ENCODE assay signal across 8 cellular contexts in genomic region chr17:78144146-78144719, GRCh38. TPM values are rescaled to one million over a fixed set of nuclear protein-coding genes. Genes with fewer than 3 reads are reported as not detected.
DNase-seq lines count a peak whose midpoint lies in the region; ATAC-seq and TF ChIP-seq lines count a peak whose summit lies in the region.

No MANE protein-coding gene starts in this region.

- no peaks in the 10 kb centered on the region for H3K36me3 ChIP-seq in hepatocyte (replicated peaks; ENCODE audit: insufficient read depth, low read depth)

- ATAC-seq in activated naive CD8-positive, alpha-beta T cell treated with anti-CD3 and anti-CD28 coated beads, Interleukin-2, amount 10 ng/mL, durations not matched to agents 7 days and 5 days (ENCODE audit: low read depth): no peak
- no peak for ATAC-seq in stimulated activated memory B cell treated with anti-CD40 and anti-IgM and Interleukin-4, amounts not matched to agents 10 μg/mL and 1 μg/mL and 100 μg/mL, for 72 hours
- no peak for ATAC-seq in GM21360 (IDR thresholded peaks at IDR 0.05; ENCODE audit: unreplicated experiment)
- ATAC-seq in activated T-cell treated with anti-CD3 and anti-CD28 coated beads, Interleukin-2, amount 50 U/mL, for 4 hours: no peak

- 81% methylated on average over 11 of the region's 11 CpGs for WGBS in hepatocyte (ENCODE audit: low lambda C conversion rate, missing lambda C conversion rate)

- H3K27me3 ChIP-seq in hepatocyte: no peaks in the 10 kb centered on the region

- peaks cover 22% of the 10 kb centered on the region for H3K4me1 ChIP-seq in hepatocyte (ENCODE audit: insufficient read depth)

- POLR2A ChIA-PET in activated naive CD8-positive, alpha-beta T cell treated with anti-CD3 and anti-CD28 coated beads, Interleukin-2, amount 10 ng/mL, durations not matched to agents 7 days and 5 days (lab: Charles Lee): interaction anchor here (1.0 to 14.8 kb wide), 4 partner anchors 10 to 25 kb away, joined by 3 to 380 read pairs (median 8); partner anchors contain the start of genes TMC6 and TMC8

- H3K9me2 ChIP-seq in hepatocyte (replicated peaks; ENCODE audit: insufficient read depth): no peaks in the 10 kb centered on the region

- DNase-seq in Ammon's horn (ENCODE audit: low spot score): peak; percentile 89
- peak; percentile 90 for DNase-seq in HT-29 (ENCODE audit: low spot score)
- no peak for DNase-seq in activated naive CD8-positive, alpha-beta T cell treated with anti-CD3 and anti-CD28 coated beads, Interleukin-2, amount 10 ng/mL, durations not matched to agents 7 days and 5 days
- peak; percentile 80 for DNase-seq in hepatocyte (ENCODE audit: low spot score)
- no peak for DNase-seq in effector CD4-positive, alpha-beta T cell
- no peak for DNase-seq in activated T-cell treated with anti-CD3 and anti-CD28 coated beads, Interleukin-2, amount 50 U/mL, for 4 hours

- H2AFZ ChIP-seq in hepatocyte: no peak overlapping the region

- no peaks in the 10 kb centered on the region for H3K27me3 Mint-ChIP-seq in activated naive CD8-positive, alpha-beta T cell treated with anti-CD3 and anti-CD28 coated beads, Interleukin-2, amount 10 ng/mL, durations not matched to agents 7 days and 5 days
- no peaks in the 10 kb centered on the region for H3K27me3 Mint-ChIP-seq in stimulated activated memory B cell treated with anti-CD40 and anti-IgM and Interleukin-4, amounts not matched to agents 10 μg/mL and 1 μg/mL and 100 μg/mL, for 72 hours
- H3K27me3 Mint-ChIP-seq in activated T-cell treated with anti-CD3 and anti-CD28 coated beads, Interleukin-2, amount 50 U/mL, for 4 hours (ENCODE audit: low read depth): no peaks in the 10 kb centered on the region

- no peaks in the 10 kb centered on the region for H3K9me3 Mint-ChIP-seq in activated naive CD8-positive, alpha-beta T cell treated with anti-CD3 and anti-CD28 coated beads, Interleukin-2, amount 10 ng/mL, durations not matched to agents 7 days and 5 days
- H3K9me3 Mint-ChIP-seq in stimulated activated memory B cell treated with anti-CD40 and anti-IgM and Interleukin-4, amounts not matched to agents 10 μg/mL and 1 μg/mL and 100 μg/mL, for 72 hours: peaks cover 5% of the 10 kb centered on the region
- no peaks in the 10 kb centered on the region for H3K9me3 Mint-ChIP-seq in activated T-cell treated with anti-CD3 and anti-CD28 coated beads, Interleukin-2, amount 50 U/mL, for 4 hours

- H3K4me1 Mint-ChIP-seq in activated naive CD8-positive, alpha-beta T cell treated with anti-CD3 and anti-CD28 coated beads, Interleukin-2, amount 10 ng/mL, durations not matched to agents 7 days and 5 days: peaks cover 24% of the 10 kb centered on the region
- H3K4me1 Mint-ChIP-seq in stimulated activated memory B cell treated with anti-CD40 and anti-IgM and Interleukin-4, amounts not matched to agents 10 μg/mL and 1 μg/mL and 100 μg/mL, for 72 hours: peaks cover 91% of the 10 kb centered on the region
- H3K4me1 Mint-ChIP-seq in activated T-cell treated with anti-CD3 and anti-CD28 coated beads, Interleukin-2, amount 50 U/mL, for 4 hours (ENCODE audit: low read depth): peaks cover 48% of the 10 kb centered on the region

- no peak overlapping the region for H3K4me3 ChIP-seq in hepatocyte

- H3K9me3 ChIP-seq in hepatocyte (ENCODE audit: low read depth): no peaks in the 10 kb centered on the region

- H3K4me3 Mint-ChIP-seq in activated naive CD8-positive, alpha-beta T cell treated with anti-CD3 and anti-CD28 coated beads, Interleukin-2, amount 10 ng/mL, durations not matched to agents 7 days and 5 days: no peak overlapping the region
- peak overlapping the region; percentile 50 for H3K4me3 Mint-ChIP-seq in stimulated activated memory B cell treated with anti-CD40 and anti-IgM and Interleukin-4, amounts not matched to agents 10 μg/mL and 1 μg/mL and 100 μg/mL, for 72 hours
- no peak overlapping the region for H3K4me3 Mint-ChIP-seq in activated T-cell treated with anti-CD3 and anti-CD28 coated beads, Interleukin-2, amount 50 U/mL, for 4 hours

- H3K4me2 ChIP-seq in hepatocyte: no peak overlapping the region

- H3K27ac Mint-ChIP-seq in activated naive CD8-positive, alpha-beta T cell treated with anti-CD3 and anti-CD28 coated beads, Interleukin-2, amount 10 ng/mL, durations not matched to agents 7 days and 5 days: peak overlapping the region; percentile 75
- peak overlapping the region; percentile 99 for H3K27ac Mint-ChIP-seq in stimulated activated memory B cell treated with anti-CD40 and anti-IgM and Interleukin-4, amounts not matched to agents 10 μg/mL and 1 μg/mL and 100 μg/mL, for 72 hours

- H4K20me1 ChIP-seq in hepatocyte (ENCODE audit: insufficient read depth, poor library complexity, severe bottlenecking): no peaks in the 10 kb centered on the region

- H3K27ac ChIP-seq in hepatocyte: no peak overlapping the region

- H3K36me3 Mint-ChIP-seq in activated naive CD8-positive, alpha-beta T cell treated with anti-CD3 and anti-CD28 coated beads, Interleukin-2, amount 10 ng/mL, durations not matched to agents 7 days and 5 days: peaks cover 7% of the 10 kb centered on the region
- peaks cover 38% of the 10 kb centered on the region for H3K36me3 Mint-ChIP-seq in stimulated activated memory B cell treated with anti-CD40 and anti-IgM and Interleukin-4, amounts not matched to agents 10 μg/mL and 1 μg/mL and 100 μg/mL, for 72 hours
- no peaks in the 10 kb centered on the region for H3K36me3 Mint-ChIP-seq in activated T-cell treated with anti-CD3 and anti-CD28 coated beads, Interleukin-2, amount 50 U/mL, for 4 hours (ENCODE audit: insufficient read depth)

- no peak for TF ChIP-seq CTCF in hepatocyte (IDR thresholded peaks at IDR 0.05; ENCODE audit: poor library complexity)

- no peaks in the 10 kb centered on the region for H3K79me2 ChIP-seq in hepatocyte

RNA-seq across cellular contexts. Expression of gene C17orf99, which starts 2.0 kb away (rescaled TPM):
- total RNA-seq in HT-29 (2014; rRNA removed; shearing (Covaris generic)): 0.20 TPM in 1 of 2 replicates, not detected in the other
- not detected for total RNA-seq in activated naive CD8-positive, alpha-beta T cell treated with anti-CD3 and anti-CD28 coated beads, Interleukin-2, amount 10 ng/mL, durations not matched to agents 7 days and 5 days
- 0.32 and 0.33 TPM in 2 replicates for total RNA-seq in hepatocyte
- 0.62 and 0.77 TPM in 2 replicates for polyA plus RNA-seq in hepatocyte
- not detected for total RNA-seq in activated T-cell treated with anti-CD3 and anti-CD28 coated beads, Interleukin-2, amount 50 U/mL, for 4 hours

RNA-seq across cellular contexts. Expression of gene TMC8, which starts 13.7 kb away (rescaled TPM):
- total RNA-seq in HT-29 (2014; rRNA removed; shearing (Covaris generic)): 4.1 and 7.2 TPM in 2 replicates
- total RNA-seq in activated naive CD8-positive, alpha-beta T cell treated with anti-CD3 and anti-CD28 coated beads, Interleukin-2, amount 10 ng/mL, durations not matched to agents 7 days and 5 days: 100 to 1,000 TPM; 336 to 340 TPM
- 0.07 and 0.16 TPM in 2 replicates for total RNA-seq in hepatocyte
- 1.2 and 3.3 TPM in 2 replicates for polyA plus RNA-seq in hepatocyte
- 10 to 100 TPM; 46.9 to 69.4 (median 61.7) TPM for total RNA-seq in activated T-cell treated with anti-CD3 and anti-CD28 coated beads, Interleukin-2, amount 50 U/mL, for 4 hours

RNA-seq across cellular contexts. Expression of gene TMC6, which starts 15.7 kb away (rescaled TPM):
- 236 and 238 TPM in 2 replicates for total RNA-seq in HT-29 (2014; rRNA removed; shearing (Covaris generic))
- 100 to 1,000 TPM; 638 to 646 TPM for total RNA-seq in activated naive CD8-positive, alpha-beta T cell treated with anti-CD3 and anti-CD28 coated beads, Interleukin-2, amount 10 ng/mL, durations not matched to agents 7 days and 5 days
- 20.9 and 26.7 TPM in 2 replicates for total RNA-seq in hepatocyte
- polyA plus RNA-seq in hepatocyte: 57.9 and 62.8 TPM in 2 replicates
- total RNA-seq in activated T-cell treated with anti-CD3 and anti-CD28 coated beads, Interleukin-2, amount 50 U/mL, for 4 hours: 10 to 100 TPM; 79.1 to 87.1 (median 81.5) TPM

RNA-seq across cellular contexts. Expression of gene SYNGR2, which starts 24.1 kb away (rescaled TPM):
- total RNA-seq in HT-29 (2014; rRNA removed; shearing (Covaris generic)): 225 and 231 TPM in 2 replicates
- total RNA-seq in activated naive CD8-positive, alpha-beta T cell treated with anti-CD3 and anti-CD28 coated beads, Interleukin-2, amount 10 ng/mL, durations not matched to agents 7 days and 5 days: 10 to 100 TPM; 43.2 to 50.5 TPM
- 48.3 and 72.5 TPM in 2 replicates for total RNA-seq in hepatocyte
- 160 and 191 TPM in 2 replicates for polyA plus RNA-seq in hepatocyte
- total RNA-seq in activated T-cell treated with anti-CD3 and anti-CD28 coated beads, Interleukin-2, amount 50 U/mL, for 4 hours: 100 to 1,000 TPM; 192 to 224 (median 196) TPM

RNA-seq across cellular contexts. Expression of gene TK1, which starts 42.6 kb away (rescaled TPM):
- total RNA-seq in HT-29 (2014; rRNA removed; shearing (Covaris generic)): 379 and 400 TPM in 2 replicates
- 10 to 100 TPM; 93.1 to 97.8 TPM for total RNA-seq in activated naive CD8-positive, alpha-beta T cell treated with anti-CD3 and anti-CD28 coated beads, Interleukin-2, amount 10 ng/mL, durations not matched to agents 7 days and 5 days
- 8.3 and 13.8 TPM in 2 replicates for total RNA-seq in hepatocyte
- polyA plus RNA-seq in hepatocyte: 29.9 and 31.9 TPM in 2 replicates
- total RNA-seq in activated T-cell treated with anti-CD3 and anti-CD28 coated beads, Interleukin-2, amount 50 U/mL, for 4 hours: 10 to 100 TPM; 23.0 to 30.3 (median 26.8) TPM

Comparison
In these comparisons a context has a peak if more than half of its experiments do, and no peak if none do; other contexts are left out.
1. DNase-seq: peak in Ammon's horn (single experiment), HT-29 (single experiment) and hepatocyte (single experiment); none in activated naive CD8-positive, alpha-beta T cell treated with anti-CD3 and anti-CD28 coated beads, Interleukin-2, amount 10 ng/mL, durations not matched to agents 7 days and 5 days (single experiment), effector CD4-positive, alpha-beta T cell (single experiment) and activated T-cell treated with anti-CD3 and anti-CD28 coated beads, Interleukin-2, amount 50 U/mL, for 4 hours (single experiment).
2. RNA of gene TMC8, which starts 13.7 kb away (total RNA-seq): 336 to 340 TPM in activated naive CD8-positive, alpha-beta T cell treated with anti-CD3 and anti-CD28 coated beads, Interleukin-2, amount 10 ng/mL, durations not matched to agents 7 days and 5 days; 46.9 to 69.4 TPM in activated T-cell treated with anti-CD3 and anti-CD28 coated beads, Interleukin-2, amount 50 U/mL, for 4 hours, 4.1 to 7.2 TPM in HT-29 and 0.07 to 0.16 TPM in hepatocyte; every median in the first group is over 4 times any median in the second.